23 cellular contexts compared by ENCODE assay signal in the genomic region with DNA sequence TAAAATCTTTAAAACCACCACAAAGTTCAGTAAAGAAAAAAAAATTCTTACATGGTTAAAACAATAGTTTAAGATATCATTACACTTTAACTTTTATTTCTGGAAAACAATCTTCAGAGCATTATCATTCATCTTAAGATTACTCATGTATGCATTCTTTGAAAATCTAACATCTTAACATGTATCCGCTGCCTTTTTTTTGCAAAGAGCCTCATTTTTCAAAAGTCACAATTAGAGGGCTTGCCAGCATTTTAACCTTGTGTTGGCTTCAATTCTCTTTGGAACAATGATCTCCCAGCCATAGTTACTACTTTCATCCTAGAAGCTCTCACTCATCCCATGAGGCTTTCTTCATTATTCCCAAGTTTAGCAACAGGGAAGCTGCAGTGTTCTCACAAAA.
"Had no signal": no experiment of that assay in that cellular context is flagged by ENCODE, and none has a peak within 500 bp of the region (broad histone marks: within the 10 kb centered on the region; RNA-seq: fewer than 3 reads in every experiment).

No MANE protein-coding gene starts in this region.

- DNase-seq: activated B cell treated with CpG ODN at 0.5 μM for 24 hours; activated CD4-positive, alpha-beta memory T cell treated with anti-CD3 and anti-CD28 coated beads, Interleukin-2, amount 10 ng/mL, durations not matched to agents 7 days and 5 days; activated CD4-positive, alpha-beta T cell treated with anti-CD3 and anti-CD28 coated beads for 48 hours; activated CD8-positive, alpha-beta memory T cell treated with anti-CD3 and anti-CD28 coated beads, Interleukin-2, amount 10 ng/mL, durations not matched to agents 7 days and 5 days; activated naive CD4-positive, alpha-beta T cell treated with anti-CD3 and anti-CD28 coated beads for 36 hours; activated naive CD8-positive, alpha-beta T cell treated with anti-CD3 and anti-CD28 coated beads, Interleukin-2, amount 50 U/mL, for 24 hours; activated T-cell treated with anti-CD3 and anti-CD28 coated beads, Interleukin-2, amount 50 U/mL, for 24 hours; heart left ventricle; mucosa of descending colon; naive B cell; psoas muscle; right cardiac atrium; stimulated activated CD4-positive, alpha-beta T cell treated with anti-CD3 and anti-CD28 coated beads, Interleukin-4, amount 100 ng/mL, for 24 hours; T-cell; testis; upper lobe of left lung had no signal

- H3K36me3 ChIP-seq: cardiac muscle cell, gastroesophageal sphincter, heart left ventricle, neural progenitor cell, upper lobe of left lung had no signal

- H3K36me3 Mint-ChIP-seq: activated CD8-positive, alpha-beta memory T cell treated with anti-CD3 and anti-CD28 coated beads, Interleukin-2, amount 10 ng/mL, durations not matched to agents 7 days and 5 days; neural progenitor cell; T-cell had no signal

- H3K27ac ChIP-seq: cardiac muscle cell, gastroesophageal sphincter, heart left ventricle, neural progenitor cell, psoas muscle, testis, upper lobe of left lung had no signal

- H3K27me3 ChIP-seq: cardiac muscle cell, gastroesophageal sphincter, heart left ventricle, neural progenitor cell, testis, upper lobe of left lung had no signal

- H3K4me1 Mint-ChIP-seq: activated B cell treated with CpG ODN at 0.5 μM for 24 hours; activated CD4-positive, alpha-beta memory T cell treated with anti-CD3 and anti-CD28 coated beads, Interleukin-2, amount 10 ng/mL, durations not matched to agents 7 days and 5 days; activated CD8-positive, alpha-beta memory T cell treated with anti-CD3 and anti-CD28 coated beads, Interleukin-2, amount 10 ng/mL, durations not matched to agents 7 days and 5 days; activated naive CD8-positive, alpha-beta T cell treated with anti-CD3 and anti-CD28 coated beads, Interleukin-2, amount 50 U/mL, for 24 hours; memory B cell; naive B cell; stimulated activated memory B cell treated with anti-CD40 and anti-IgM and Interleukin-4, amounts not matched to agents 10 μg/mL and 1 μg/mL and 100 μg/mL, for 72 hours; T-cell had no signal

- H3K27ac Mint-ChIP-seq: activated B cell treated with CpG ODN at 0.5 μM for 24 hours; activated CD4-positive, alpha-beta memory T cell treated with anti-CD3 and anti-CD28 coated beads, Interleukin-2, amount 10 ng/mL, durations not matched to agents 7 days and 5 days; activated CD8-positive, alpha-beta memory T cell treated with anti-CD3 and anti-CD28 coated beads, Interleukin-2, amount 10 ng/mL, durations not matched to agents 7 days and 5 days; activated naive CD4-positive, alpha-beta T cell treated with anti-CD3 and anti-CD28 coated beads for 36 hours; activated naive CD8-positive, alpha-beta T cell treated with anti-CD3 and anti-CD28 coated beads, Interleukin-2, amount 50 U/mL, for 24 hours; activated T-cell treated with anti-CD3 and anti-CD28 coated beads, Interleukin-2, amount 50 U/mL, for 24 hours; activated T-helper 2 cell treated with anti-CD3 and anti-CD28 coated beads, Interferon-gamma antibody, Interleukin-2, Interleukin-4, amounts not matched to agents 10 μg/mL and 5 μg/mL and 100 μg/mL, durations not matched to agents 14 hours and 24 hours and 36 hours; memory B cell; naive B cell; neural progenitor cell; stimulated activated memory B cell treated with anti-CD40 and anti-IgM and Interleukin-4, amounts not matched to agents 10 μg/mL and 1 μg/mL and 100 μg/mL, for 72 hours; T-cell had no signal

- ATAC-seq: activated CD8-positive, alpha-beta memory T cell treated with anti-CD3 and anti-CD28 coated beads, Interleukin-2, amount 10 ng/mL, durations not matched to agents 7 days and 5 days; activated naive CD8-positive, alpha-beta T cell treated with anti-CD3 and anti-CD28 coated beads, Interleukin-2, amount 50 U/mL, for 24 hours; gastroesophageal sphincter; heart left ventricle; mucosa of descending colon; psoas muscle; right cardiac atrium; stimulated activated memory B cell treated with anti-CD40 and anti-IgM and Interleukin-4, amounts not matched to agents 10 μg/mL and 1 μg/mL and 100 μg/mL, for 72 hours; T-cell had no signal

- H3K27me3 Mint-ChIP-seq: activated B cell treated with CpG ODN at 0.5 μM for 24 hours; activated CD4-positive, alpha-beta memory T cell treated with anti-CD3 and anti-CD28 coated beads, Interleukin-2, amount 10 ng/mL, durations not matched to agents 7 days and 5 days; activated CD8-positive, alpha-beta memory T cell treated with anti-CD3 and anti-CD28 coated beads, Interleukin-2, amount 10 ng/mL, durations not matched to agents 7 days and 5 days; activated naive CD8-positive, alpha-beta T cell treated with anti-CD3 and anti-CD28 coated beads, Interleukin-2, amount 50 U/mL, for 24 hours; activated T-cell treated with anti-CD3 and anti-CD28 coated beads, Interleukin-2, amount 50 U/mL, for 24 hours; memory B cell; naive B cell; stimulated activated memory B cell treated with anti-CD40 and anti-IgM and Interleukin-4, amounts not matched to agents 10 μg/mL and 1 μg/mL and 100 μg/mL, for 72 hours; T-cell had no signal

- H3K9me3 Mint-ChIP-seq: activated CD4-positive, alpha-beta memory T cell treated with anti-CD3 and anti-CD28 coated beads, Interleukin-2, amount 10 ng/mL, durations not matched to agents 7 days and 5 days; activated naive CD4-positive, alpha-beta T cell treated with anti-CD3 and anti-CD28 coated beads for 36 hours; activated T-helper 2 cell treated with anti-CD3 and anti-CD28 coated beads, Interferon-gamma antibody, Interleukin-2, Interleukin-4, amounts not matched to agents 10 μg/mL and 5 μg/mL and 100 μg/mL, durations not matched to agents 14 hours and 24 hours and 36 hours had no signal

- H3K4me3 ChIP-seq: cardiac muscle cell, gastroesophageal sphincter, heart left ventricle, mucosa of descending colon, neural progenitor cell, psoas muscle, smooth muscle cell, testis, upper lobe of left lung had no signal

- H3K4me3 Mint-ChIP-seq: activated B cell treated with CpG ODN at 0.5 μM for 24 hours; activated CD4-positive, alpha-beta memory T cell treated with anti-CD3 and anti-CD28 coated beads, Interleukin-2, amount 10 ng/mL, durations not matched to agents 7 days and 5 days; activated CD8-positive, alpha-beta memory T cell treated with anti-CD3 and anti-CD28 coated beads, Interleukin-2, amount 10 ng/mL, durations not matched to agents 7 days and 5 days; activated naive CD4-positive, alpha-beta T cell treated with anti-CD3 and anti-CD28 coated beads for 36 hours; activated naive CD8-positive, alpha-beta T cell treated with anti-CD3 and anti-CD28 coated beads, Interleukin-2, amount 50 U/mL, for 24 hours; activated T-cell treated with anti-CD3 and anti-CD28 coated beads, Interleukin-2, amount 50 U/mL, for 24 hours; memory B cell; naive B cell; neural progenitor cell; stimulated activated memory B cell treated with anti-CD40 and anti-IgM and Interleukin-4, amounts not matched to agents 10 μg/mL and 1 μg/mL and 100 μg/mL, for 72 hours; T-cell had no signal

- H3K4me1 ChIP-seq: gastroesophageal sphincter, heart left ventricle, psoas muscle, testis, upper lobe of left lung had no signal

- H3K9me3 ChIP-seq: gastroesophageal sphincter, heart left ventricle, mucosa of descending colon, psoas muscle, testis, upper lobe of left lung had no signal
